ENCODE assay signal across 15 cellular contexts in the genomic region with DNA sequence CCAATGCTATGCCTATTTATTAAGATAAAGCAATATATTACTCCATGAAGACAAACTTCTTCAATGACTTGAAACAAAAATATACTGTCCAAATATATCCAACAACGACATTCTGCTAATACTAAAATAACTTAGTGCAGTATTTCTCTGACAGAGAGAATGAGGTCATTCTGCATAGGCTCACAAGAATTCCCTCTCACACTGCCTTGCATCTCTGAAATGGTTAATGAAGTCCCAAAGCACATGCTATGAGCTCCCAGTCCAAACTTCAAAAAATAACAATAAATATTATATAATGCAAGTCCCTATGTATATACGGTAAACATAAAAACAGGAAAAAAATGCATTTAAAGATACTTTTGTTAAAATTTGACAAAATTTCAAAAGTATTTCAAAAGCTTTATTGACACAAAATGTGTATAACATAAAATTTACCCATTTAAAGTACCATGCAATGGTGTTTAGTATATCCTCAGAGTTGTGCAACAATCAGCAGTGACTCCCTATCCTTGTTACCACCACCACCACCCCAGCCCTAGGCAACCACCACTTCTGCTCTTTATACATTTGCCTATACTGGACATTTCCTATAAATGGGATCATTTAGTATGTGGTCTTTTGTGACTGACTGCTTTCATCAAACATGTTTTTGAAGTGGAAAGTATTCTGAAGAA. TPM values are rescaled to one million over a fixed set of nuclear protein-coding genes. Genes with fewer than 3 reads are reported as not detected.
A peak's percentile ranks its signal among the peaks of the same experiment; 100 is the strongest.
DNase-seq lines count a peak whose midpoint lies in the region; TF ChIP-seq lines count a peak whose summit lies in the region.
"Had no signal": no experiment of that assay in that cellular context is flagged by ENCODE, and none has a peak within 500 bp of the region (broad histone marks: within the 10 kb centered on the region; RNA-seq: fewer than 3 reads in every experiment).

No MANE protein-coding gene starts in this region.

- H3K36me3 ChIP-seq in skeletal muscle tissue (ENCODE audit: control insufficient read depth in 3 of 3, insufficient read depth in 3 of 3, low read length in 3 of 3): no peaks in the 10 kb centered on the region

- CTCF ChIA-PET in HEK293T (lab: Yijun Ruan, JAX): no interaction called here

- DNase-seq in SKM-1 treated with dmso at 0.1 percent for 144 hours (lab: John Stamatoyannopoulos, UW; ENCODE audit: unreplicated experiment): peak; percentile 13
- no peak for DNase-seq in SKM-1 (lab: John Stamatoyannopoulos, UW; ENCODE audit: unreplicated experiment)
- peak; percentile 13 for DNase-seq in RPMI7951 (ENCODE audit: low read depth)
- no peak for DNase-seq in epithelial cell of prostate (ENCODE audit: low read depth, low spot score)
- no peak for DNase-seq in HEK293T (ENCODE audit: extremely low spot score)
- DNase-seq in occipital lobe (lab: John Stamatoyannopoulos, UW): no peak
- DNase-seq in DMS153 (lab: John Stamatoyannopoulos, UW): no peak
- DNase-seq: activated CD4-positive, alpha-beta T cell treated with anti-CD3 and anti-CD28 coated beads for 48 hours; activated naive CD8-positive, alpha-beta T cell treated with anti-CD3 and anti-CD28 coated beads, Interleukin-2, amount 50 U/mL, for 24 hours; activated T-cell treated with anti-CD3 and anti-CD28 coated beads, Interleukin-2, amount 50 U/mL, for 48 hours; COR-L47; NCI-H1436; NCI-H446; stimulated activated naive B cell treated with anti-CD40 and anti-IgM and Interleukin-4, amounts not matched to agents 10 μg/mL and 1 μg/mL and 100 μg/mL, for 72 hours had no signal

- H3K27ac ChIP-seq in epithelial cell of prostate (peak overlapping the region; percentile 60), skeletal muscle tissue (ENCODE audit: low read depth, low read length) (peak overlapping the region; percentile 57)

- H3K9me3 ChIP-seq in skeletal muscle tissue (ENCODE audit: control insufficient read depth in 3 of 3, low read length in 3 of 3): no peaks in the 10 kb centered on the region

- no peak overlapping the region for H3K4me3 ChIP-seq in skeletal muscle tissue (ENCODE audit: low read length in 3 of 3)

- POLR2A ChIA-PET in HEK293T (lab: Yijun Ruan, JAX): no interaction called here

- H3K27me3 ChIP-seq in skeletal muscle tissue (ENCODE audit: control insufficient read depth in 3 of 3, insufficient read depth in 3 of 3, low read length in 3 of 3): no peaks in the 10 kb centered on the region

- peaks cover 41 to 44% (median 41%) of the 10 kb centered on the region in 3 donors for H3K4me1 ChIP-seq in skeletal muscle tissue (ENCODE audit: control insufficient read depth in 3 of 3, insufficient read depth in 3 of 3, low read length in 3 of 3)

- no peak overlapping the region for H3K9ac ChIP-seq in skeletal muscle tissue (ENCODE audit: low read depth in 1 of 3, low read length in 3 of 3)

TF ChIP-seq in HEK293T, 16 proteins besides CTCF, POLR2A, EP300 and RAD21:
- no peak for TF ChIP-seq FOXM1 (IDR thresholded peaks at IDR 0.05; ENCODE audit: borderline replicate concordance)
- no peak for TF ChIP-seq FOXA1 (IDR thresholded peaks at IDR 0.05)
- TF ChIP-seq SP1 (IDR thresholded peaks at IDR 0.05): no peak
- no peak for TF ChIP-seq HDGF (IDR thresholded peaks at IDR 0.05; ENCODE audit: borderline replicate concordance)
- TF ChIP-seq, protein P1, sequence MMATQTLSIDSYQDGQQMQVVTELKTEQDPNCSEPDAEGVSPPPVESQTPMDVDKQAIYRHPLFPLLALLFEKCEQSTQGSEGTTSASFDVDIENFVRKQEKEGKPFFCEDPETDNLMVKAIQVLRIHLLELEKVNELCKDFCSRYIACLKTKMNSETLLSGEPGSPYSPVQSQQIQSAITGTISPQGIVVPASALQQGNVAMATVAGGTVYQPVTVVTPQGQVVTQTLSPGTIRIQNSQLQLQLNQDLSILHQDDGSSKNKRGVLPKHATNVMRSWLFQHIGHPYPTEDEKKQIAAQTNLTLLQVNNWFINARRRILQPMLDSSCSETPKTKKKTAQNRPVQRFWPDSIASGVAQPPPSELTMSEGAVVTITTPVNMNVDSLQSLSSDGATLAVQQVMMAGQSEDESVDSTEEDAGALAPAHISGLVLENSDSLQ (IDR thresholded peaks at IDR 0.05): no peak
- no peak for TF ChIP-seq NFRKB (IDR thresholded peaks at IDR 0.05)
- no peak for TF ChIP-seq ELF4 (IDR thresholded peaks at IDR 0.05)
- no peak for TF ChIP-seq FOXK2 (IDR thresholded peaks at IDR 0.05)
- TF ChIP-seq ARNT (IDR thresholded peaks at IDR 0.05): no peak
- TF ChIP-seq BHLHE40 (IDR thresholded peaks at IDR 0.05; ENCODE audit: borderline replicate concordance): no peak

RNA-seq across cellular contexts. Expression of a gene that starts 27.6 kb away (rescaled TPM):
- 96.2 and 99.5 TPM in 2 replicates for total RNA-seq in RPMI7951 (2014; rRNA removed; shearing (Covaris generic))
- total RNA-seq in skeletal muscle tissue: 90.8 TPM
- 55.1 TPM for total RNA-seq in occipital lobe

Comparison
In these comparisons a context has a peak if more than half of its experiments do, and no peak if none do; other contexts are left out.
1. DNase-seq: peak in SKM-1 treated with dmso at 0.1 percent for 144 hours (single experiment) and RPMI7951 (single experiment); none in SKM-1 (single experiment), epithelial cell of prostate (single experiment), HEK293T (single experiment), occipital lobe (single experiment) and DMS153 (single experiment).